ENCODE assay signal across 9 cellular contexts in genomic region chr20:47487175-47487917, GRCh38. TPM values are rescaled to one million over a fixed set of nuclear protein-coding genes. Genes with fewer than 3 reads are reported as not detected.
A peak's percentile ranks its signal among the peaks of the same experiment; 100 is the strongest.
DNase-seq lines count a peak whose midpoint lies in the region; ATAC-seq, FAIRE-seq and TF ChIP-seq lines count a peak whose summit lies in the region.
"Had no signal": no experiment of that assay in that cellular context is flagged by ENCODE, and none has a peak within 500 bp of the region (broad histone marks: within the 10 kb centered on the region; RNA-seq: fewer than 3 reads in every experiment).

No MANE protein-coding gene starts in this region.

- intact Hi-C loops in lower leg skin (cut with DNase I; ENCODE audit: low total_unique reads), result no loop called here

- DNase-seq in CD1c-positive myeloid dendritic cell (ENCODE audit: extremely low spot score) (peak; percentile 92), HTR-8/SVneo (ENCODE audit: insufficient read length, low spot score) (no peak), immature natural killer cell (peak; percentile 77 to 82 (median 82)), lower leg skin (ENCODE audit: low spot score in 2 of 2) (no peak), HPDE6-E6E7 (ENCODE audit: extremely low spot score) (no peak)
- peak; percentile 63 to 73 for DNase-seq in activated CD4-positive, alpha-beta T cell treated with anti-CD3 and anti-CD28 coated beads, Interleukin-2, amount 50 U/mL, for 48 hours
- peak; percentile 73 for DNase-seq in stimulated activated naive CD8-positive, alpha-beta T cell treated with anti-CD3 and anti-CD28 coated beads, Interleukin-15, Interleukin-2, amounts not matched to agents 100 U/mL and 50 U/mL, for 24 hours

- TF ChIP-seq CTCF in lower leg skin (IDR thresholded peaks at IDR 0.05), result no peak

- H3K4me1 Mint-ChIP-seq in immature natural killer cell, result peaks cover 31% of the 10 kb centered on the region in 2 donors

- peak overlapping the region; percentile 64 to 81 (median 72) for H3K4me3 Mint-ChIP-seq in immature natural killer cell

- no peaks in the 10 kb centered on the region for H3K36me3 Mint-ChIP-seq in immature natural killer cell

- FAIRE-seq in HTR-8/SVneo (lab: Jason Lieb, UNC), result peak; percentile 28

- H3K27ac Mint-ChIP-seq in immature natural killer cell, result peak overlapping the region; percentile 88 to 97 (median 94)

- no peaks in the 10 kb centered on the region for H3K9me3 Mint-ChIP-seq in immature natural killer cell

- 32 to 33% methylated on average over 4 of the region's 4 CpGs for WGBS in lower leg skin, 2 donors

- no peak for TF ChIP-seq POLR2A in lower leg skin (IDR thresholded peaks at IDR 0.05)

- H3K4me3 ChIP-seq in lower leg skin (ENCODE audit: low read depth, poor library complexity, severe bottlenecking), result no peak overlapping the region
- H3K4me3 ChIP-seq: dorsolateral prefrontal cortex had no signal

- H3K27me3 Mint-ChIP-seq in immature natural killer cell (ENCODE audit: low read depth in 3 of 3), result peaks cover 4 to 9% (median 7%) of the 10 kb centered on the region in 3 donors

- peak; percentile 49 for ATAC-seq in GM21360 (IDR thresholded peaks at IDR 0.05; ENCODE audit: unreplicated experiment)
- ATAC-seq in stimulated activated naive CD8-positive, alpha-beta T cell treated with anti-CD3 and anti-CD28 coated beads, Interleukin-15, Interleukin-2, amounts not matched to agents 100 U/mL and 50 U/mL, for 24 hours, result peak; percentile 93

RNA-seq across cellular contexts. Expression of gene NCOA3, which starts 14.3 kb away (rescaled TPM):
- polyA plus RNA-seq in immature natural killer cell, result 10 to 100 TPM in 1 of 3 donors, 1 to 10 TPM in 2; 2.9 to 19.1 (median 5.7) TPM
- 10 to 100 TPM; 43.6 to 55.0 (median 49.5) TPM for total RNA-seq in lower leg skin

Comparison
In these comparisons a context has a peak if more than half of its experiments do, and no peak if none do; other contexts are left out.
1. DNase-seq: peak in CD1c-positive myeloid dendritic cell (single experiment), activated CD4-positive, alpha-beta T cell treated with anti-CD3 and anti-CD28 coated beads, Interleukin-2, amount 50 U/mL, for 48 hours (2 of 2), immature natural killer cell (3 of 3) and stimulated activated naive CD8-positive, alpha-beta T cell treated with anti-CD3 and anti-CD28 coated beads, Interleukin-15, Interleukin-2, amounts not matched to agents 100 U/mL and 50 U/mL, for 24 hours (single experiment); none in HTR-8/SVneo (single experiment), lower leg skin (0 of 2) and HPDE6-E6E7 (single experiment).